8 cellular contexts compared by ENCODE assay signal in the genomic region with DNA sequence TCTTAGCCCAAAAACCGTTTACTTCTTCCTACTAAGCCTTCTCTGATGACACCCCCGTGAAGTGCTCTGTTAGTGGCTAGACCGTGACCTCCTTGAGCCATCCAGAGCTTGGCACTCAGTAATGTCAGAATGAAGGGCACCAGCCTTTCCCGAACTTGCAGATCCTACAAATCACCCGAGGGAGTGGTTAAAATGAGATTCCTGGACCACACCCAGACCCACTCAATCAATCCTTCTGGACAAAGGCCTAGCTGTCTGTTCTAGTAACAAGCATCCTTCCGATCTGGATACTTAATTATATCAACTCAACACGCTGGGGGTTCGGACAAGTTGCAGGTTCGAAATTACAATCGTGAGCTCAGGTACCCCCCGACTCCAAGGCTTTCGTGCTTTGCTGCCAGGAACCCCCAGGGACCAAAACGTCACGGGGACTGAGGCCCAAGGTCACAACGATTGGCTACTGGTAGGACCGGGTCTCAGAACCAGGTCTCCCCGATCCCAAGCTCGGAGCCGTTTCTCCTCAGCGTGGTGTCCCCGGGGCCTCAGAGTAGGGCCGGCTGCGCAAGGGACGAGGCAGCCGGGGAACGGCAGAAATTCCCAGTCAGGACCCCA. TPM values are rescaled to one million over a fixed set of nuclear protein-coding genes. Genes with fewer than 3 reads are reported as not detected.
DNase-seq lines count a peak whose midpoint lies in the region; ATAC-seq and TF ChIP-seq lines count a peak whose summit lies in the region.

No MANE protein-coding gene starts in this region.

- peak overlapping the region; percentile 83 for H2AK5ac ChIP-seq in mesendoderm (ENCODE audit: low read length)

- peaks cover 33 to 48% (median 45%) of the 10 kb centered on the region in 3 donors for H3K4me1 Mint-ChIP-seq in T-cell
- peaks cover 8 to 27% of the 10 kb centered on the region in 2 donors for H3K4me1 Mint-ChIP-seq in effector memory CD8-positive, alpha-beta T cell (ENCODE audit: low read depth in 2 of 2)

- H2BK120ac ChIP-seq in mesendoderm (ENCODE audit: low read depth, low read length): no peak overlapping the region

- H3K27me3 Mint-ChIP-seq in T-cell: no peaks in the 10 kb centered on the region
- no peaks in the 10 kb centered on the region for H3K27me3 Mint-ChIP-seq in effector memory CD8-positive, alpha-beta T cell

- H3K4me3 ChIP-seq in GM06990 (replicated peaks; ENCODE audit: low read depth, low read length) (peak overlapping the region; percentile 95), mesendoderm (ENCODE audit: low read length) (peak overlapping the region; percentile 80), thoracic aorta (peak overlapping the region; percentile 90)

- peak overlapping the region; percentile 92 for H3K23ac ChIP-seq in mesendoderm (ENCODE audit: low read length)

- peak overlapping the region; percentile 92 for H3K56ac ChIP-seq in mesendoderm (ENCODE audit: low read length)

- peak overlapping the region; percentile 90 for H3K4me2 ChIP-seq in mesendoderm (ENCODE audit: low read length)

- peak overlapping the region; percentile 86 for H3K4ac ChIP-seq in mesendoderm (ENCODE audit: low read depth, low read length)

- peak overlapping the region; percentile 13 for H3K18ac ChIP-seq in mesendoderm (ENCODE audit: low read length)

- H3K9ac ChIP-seq in mesendoderm (ENCODE audit: low read length): peak overlapping the region; percentile 96

- no peak overlapping the region for H4K5ac ChIP-seq in mesendoderm (ENCODE audit: low read length)

- H3K4me1 ChIP-seq in mesendoderm (ENCODE audit: control insufficient read depth, low read depth, low read length) (peaks cover 4% of the 10 kb centered on the region), thoracic aorta (ENCODE audit: control insufficient read depth in 1 of 2, low read depth in 2 of 2) (peaks cover 5 to 18% of the 10 kb centered on the region in 2 donors)

- H3K4me3 Mint-ChIP-seq in T-cell: peak overlapping the region; percentile 87 to 90 (median 89)
- H3K4me3 Mint-ChIP-seq in effector memory CD8-positive, alpha-beta T cell: peak overlapping the region; percentile 89 to 90

- H3K36me3 ChIP-seq in GM06990 (ENCODE audit: control insufficient read depth, insufficient read depth, low read length): peaks cover 1% of the 10 kb centered on the region
- H3K36me3 ChIP-seq in mesendoderm (ENCODE audit: control insufficient read depth, insufficient read depth, low read length): no peaks in the 10 kb centered on the region
- H3K36me3 ChIP-seq in thoracic aorta: peaks cover 3% of the 10 kb centered on the region

- no peaks in the 10 kb centered on the region for H3K9me3 Mint-ChIP-seq in T-cell
- H3K9me3 Mint-ChIP-seq in effector memory CD8-positive, alpha-beta T cell: no peaks in the 10 kb centered on the region

- H3K36me3 Mint-ChIP-seq in T-cell: peaks cover 16% of the 10 kb centered on the region
- H3K36me3 Mint-ChIP-seq in effector memory CD8-positive, alpha-beta T cell (ENCODE audit: insufficient read depth): peaks cover 10% of the 10 kb centered on the region

- no peak for TF ChIP-seq CTCF in GM06990 (IDR thresholded peaks at IDR 0.05; ENCODE audit: insufficient read depth, low read length, poor library complexity, severe bottlenecking)
- TF ChIP-seq CTCF in thoracic aorta (IDR thresholded peaks at IDR 0.05): no peak

- no peak overlapping the region for H2BK5ac ChIP-seq in mesendoderm (ENCODE audit: low read length)

- no CpG with 5 or more reads among the region's 26 CpGs for WGBS in mesendoderm (ENCODE audit: extremely low coverage, insufficient coverage, low lambda C conversion rate)

- peaks cover 12% of the 10 kb centered on the region for H3K79me1 ChIP-seq in mesendoderm (ENCODE audit: low read length)

- H3K79me2 ChIP-seq in mesendoderm (ENCODE audit: control insufficient read depth, insufficient read depth, low read length): peaks cover 13% of the 10 kb centered on the region

- CTCF ChIA-PET in T-cell (lab: Charles Lee): interaction anchor here (0.5 to 1.2 kb wide), 6 partner anchors 12 to 145 kb away, joined by 3 to 6 read pairs (median 4); a partner anchor contains a TSS

- H3K27ac ChIP-seq in mesendoderm (ENCODE audit: low read depth, low read length) (peak overlapping the region; percentile 13), thoracic aorta (peak overlapping the region; percentile 79 to 88)

- H3K27me3 ChIP-seq in GM06990 (replicated peaks; ENCODE audit: control insufficient read depth, insufficient read depth, low read length) (no peaks in the 10 kb centered on the region), mesendoderm (ENCODE audit: insufficient read depth, low read length, poor library complexity) (no peaks in the 10 kb centered on the region), thoracic aorta (replicated peaks; ENCODE audit: insufficient read depth) (no peaks in the 10 kb centered on the region)

- peak; percentile 37 for ATAC-seq in GM21528 (IDR thresholded peaks at IDR 0.05; ENCODE audit: low FRiP score, unreplicated experiment)
- ATAC-seq in T-cell (replicated peaks in 1 of 4): peak in 3 of 4 experiments; percentile 9 to 18 (median 10)
- ATAC-seq in effector memory CD8-positive, alpha-beta T cell (replicated peaks): peak; percentile 15
- ATAC-seq in thoracic aorta (ENCODE audit: insufficient number of reproducible peaks, low FRiP score, low read depth): peak; percentile 18

- no peak for DNase-seq in GM06990 (ENCODE audit: extremely low read depth, insufficient read length)
- DNase-seq in HuH-7 (ENCODE audit: low spot score): peak; percentile 29
- peak in 8 of 34 experiments; percentile 1 to 24 (median 5) for DNase-seq in T-cell
- peak in 1 of 3 experiments; percentile 2 for DNase-seq in effector memory CD8-positive, alpha-beta T cell
- DNase-seq in mesendoderm: peak; percentile 40
- DNase-seq in thoracic aorta (ENCODE audit: low spot score): no peak
- DNase-seq in GDM1 (lab: John Stamatoyannopoulos, UW): no peak

- peak overlapping the region; percentile 78 to 88 for H3K27ac Mint-ChIP-seq in T-cell
- peak overlapping the region; percentile 93 to 94 for H3K27ac Mint-ChIP-seq in effector memory CD8-positive, alpha-beta T cell

- no peak overlapping the region for H2BK15ac ChIP-seq in mesendoderm (replicated peaks; ENCODE audit: low read depth)

- no peak overlapping the region for H4K8ac ChIP-seq in mesendoderm (ENCODE audit: low read depth, low read length)

- H3K9me3 ChIP-seq in thoracic aorta: no peaks in the 10 kb centered on the region

- POLR2A ChIA-PET in T-cell (lab: Charles Lee): interaction anchor here in 1 of 2 donors (0.6 to 1.6 kb wide), 2 partner anchors 16 to 996 kb away, joined by 3 to 9 read pairs; a partner anchor contains a TSS

RNA-seq across cellular contexts. Expression of a gene that starts 0.5 kb away (rescaled TPM):
- 10 to 100 TPM; 26.5 to 46.8 (median 28.5) TPM for total RNA-seq in T-cell
- polyA plus RNA-seq in mesendoderm (2013, experiment 1 of 2): 46.3 TPM
- polyA plus RNA-seq in mesendoderm (2013, experiment 2 of 2): 50.2 TPM
- total RNA-seq in thoracic aorta: 10 to 100 TPM; 18.1 to 25.0 TPM

RNA-seq across cellular contexts. Expression of a gene that starts 0.6 kb away (rescaled TPM):
- total RNA-seq in T-cell (10 to 100 TPM; 18.0 to 35.3 (median 34.2) TPM), thoracic aorta (10 to 100 TPM; 29.5 to 33.5 TPM)
- polyA plus RNA-seq in mesendoderm (2013, experiment 1 of 2): 19.8 TPM
- 19.2 TPM for polyA plus RNA-seq in mesendoderm (2013, experiment 2 of 2)

RNA-seq across cellular contexts. Expression of a gene that starts 15.8 kb away (rescaled TPM):
- 10 to 100 TPM; 63.8 to 93.9 (median 69.0) TPM for total RNA-seq in T-cell
- 60.5 TPM for polyA plus RNA-seq in mesendoderm (2013, experiment 1 of 2)
- polyA plus RNA-seq in mesendoderm (2013, experiment 2 of 2): 59.0 TPM
- total RNA-seq in thoracic aorta: 100 to 1,000 TPM; 110 to 130 TPM

RNA-seq across cellular contexts. Expression of a gene that starts 39.7 kb away (rescaled TPM):
- total RNA-seq in T-cell: 1 to 10 TPM; 2.2 to 4.1 (median 3.1) TPM
- 7.1 TPM for polyA plus RNA-seq in mesendoderm (2013, experiment 1 of 2)
- polyA plus RNA-seq in mesendoderm (2013, experiment 2 of 2): 6.5 TPM
- 10 to 100 TPM; 43.2 to 70.1 TPM for total RNA-seq in thoracic aorta

RNA-seq across cellular contexts. Expression of a gene that starts 42.1 kb away (rescaled TPM):
- total RNA-seq in T-cell: 1 to 10 TPM in 2 of 5 donors, under 1 TPM in 1, not detected in 2; 0.93 to 1.2 (median 1.2) TPM
- not detected for polyA plus RNA-seq in mesendoderm (2013, experiment 1 of 2)
- polyA plus RNA-seq in mesendoderm (2013, experiment 2 of 2): not detected
- not detected for total RNA-seq in thoracic aorta

Comparison
In these comparisons a context has a peak if more than half of its experiments do, and no peak if none do; other contexts are left out.
1. DNase-seq: peak in HuH-7 (single experiment) and mesendoderm (single experiment); none in GM06990 (single experiment), thoracic aorta (single experiment) and GDM1 (single experiment).
2. Peak in every context shown above with its lines, with median percentiles within 50 percentile points of each other: H3K4me3 ChIP-seq and ATAC-seq.